Comparison of ENCODE assay signal across 15 cellular contexts in genomic region chr11:57180141-57180561, GRCh38. TPM values are rescaled to one million over a fixed set of nuclear protein-coding genes. Genes with fewer than 3 reads are reported as not detected.
A peak's percentile ranks its signal among the peaks of the same experiment; 100 is the strongest.
DNase-seq lines count a peak whose midpoint lies in the region; ATAC-seq and TF ChIP-seq lines count a peak whose summit lies in the region.
"Had no signal": no experiment of that assay in that cellular context is flagged by ENCODE, and none has a peak within 500 bp of the region (broad histone marks: within the 10 kb centered on the region; RNA-seq: fewer than 3 reads in every experiment).

No MANE protein-coding gene starts in this region.

- no peak for TF ChIP-seq POLR2A in stomach (IDR thresholded peaks at IDR 0.05)

- no peak for TF ChIP-seq EP300 in stomach (IDR thresholded peaks at IDR 0.05)

- H3K27ac ChIP-seq in HUES48 (ENCODE audit: low read depth, low read length) (no peak overlapping the region), stomach (no peak overlapping the region)
- H3K27ac ChIP-seq: pancreas, SJSA1, spleen had no signal

- peak; percentile 36 for DNase-seq in NT2/D1 (ENCODE audit: low read depth, low spot score)
- DNase-seq in posterior cingulate gyrus, result peak in 6 of 10 donors; percentile 18 to 86 (median 57)
- DNase-seq in stomach, result no peak
- no peak for DNase-seq in activated CD4-positive, alpha-beta T cell treated with anti-CD3 and anti-CD28 coated beads for 48 hours
- no peak for DNase-seq in sciatic nerve (ENCODE audit: low spot score)
- DNase-seq: central memory CD4-positive, alpha-beta T cell; effector memory CD8-positive, alpha-beta T cell; MV-4-11; pancreas; spleen had no signal

- peaks cover 9% of the 10 kb centered on the region; the same call in 1 of the 2 replicates for H3K4me1 ChIP-seq in HUES48 (ENCODE audit: control insufficient read depth, insufficient read depth, low read length)
- peaks cover 7% of the 10 kb centered on the region for H3K4me1 ChIP-seq in NT2/D1 (ENCODE audit: insufficient read depth, insufficient read length)
- H3K4me1 ChIP-seq in iPS-15b (ENCODE audit: control insufficient read depth, insufficient read depth, low read length), result peaks cover 5% of the 10 kb centered on the region
- H3K4me1 ChIP-seq in stomach, result peaks cover 0 to 23% (median 7%) of the 10 kb centered on the region in 4 donors
- H3K4me1 ChIP-seq: pancreas, SJSA1 had no signal

- no peak for TF ChIP-seq CTCF in stomach (IDR thresholded peaks at IDR 0.05)

- 11 to 40% (median 28%) methylated on average over 21 of the region's 21 CpGs for WGBS in stomach, 5 donors

- H3K4me3 ChIP-seq in HUES48 (ENCODE audit: low read depth, low read length) (peak overlapping the region; percentile 64), NT2/D1 (ENCODE audit: insufficient read length, low read depth) (peak overlapping the region; percentile 57), iPS-15b (ENCODE audit: low read depth, low read length) (peak overlapping the region; percentile 75), stomach (no peak overlapping the region)
- H3K4me3 ChIP-seq: pancreas, SJSA1, spleen had no signal

- no peaks in the 10 kb centered on the region for H3K36me3 ChIP-seq in HUES48 (ENCODE audit: control insufficient read depth, insufficient read depth, low read length)
- no peaks in the 10 kb centered on the region for H3K36me3 ChIP-seq in NT2/D1 (ENCODE audit: insufficient read depth, insufficient read length, low read length)
- H3K36me3 ChIP-seq in iPS-15b (ENCODE audit: control insufficient read depth, insufficient read depth, low read length), result no peaks in the 10 kb centered on the region
- H3K36me3 ChIP-seq in stomach, result no peaks in the 10 kb centered on the region
- H3K36me3 ChIP-seq: pancreas, SJSA1, spleen had no signal

- ATAC-seq in GM21737 (IDR thresholded peaks at IDR 0.05; ENCODE audit: unreplicated experiment) (no peak), sciatic nerve (no peak)
- ATAC-seq: effector memory CD8-positive, alpha-beta T cell had no signal

- intact Hi-C loops in posterior cingulate gyrus (cut with DNase I), result no loop called here
- intact Hi-C loops in stomach (cut with DNase I; ENCODE audit: low total_unique reads), result no loop called here
- intact Hi-C loops in sciatic nerve (cut with DNase I), result no loop called here

- H3K9me3 ChIP-seq in HUES48 (ENCODE audit: control insufficient read depth, insufficient read depth, low read length) (no peaks in the 10 kb centered on the region), NT2/D1 (ENCODE audit: insufficient read depth, low read length) (no peaks in the 10 kb centered on the region), iPS-15b (ENCODE audit: control insufficient read depth, insufficient read depth, low read length) (no peaks in the 10 kb centered on the region), stomach (no peaks in the 10 kb centered on the region)
- H3K9me3 ChIP-seq: pancreas, SJSA1, spleen had no signal

- H3K27me3 ChIP-seq in HUES48 (ENCODE audit: control insufficient read depth, insufficient read depth, low read length), result peaks cover 34% of the 10 kb centered on the region
- H3K27me3 ChIP-seq in NT2/D1 (ENCODE audit: insufficient read depth, insufficient read length), result peaks cover 31% of the 10 kb centered on the region
- peaks cover 24% of the 10 kb centered on the region for H3K27me3 ChIP-seq in iPS-15b (ENCODE audit: control insufficient read depth, insufficient read depth, low read length)
- H3K27me3 ChIP-seq in stomach, result peaks cover 0 to 39% (median 10%) of the 10 kb centered on the region in 3 donors
- H3K27me3 ChIP-seq: SJSA1 had no signal

- no peak overlapping the region for H3K9ac ChIP-seq in HUES48 (ENCODE audit: low read depth, low read length)
- H3K9ac ChIP-seq in NT2/D1 (ENCODE audit: insufficient read length, low read depth), result peak overlapping the region; percentile 51
- H3K9ac ChIP-seq in iPS-15b (ENCODE audit: low read depth, low read length), result peak overlapping the region; percentile 24

RNA-seq across cellular contexts. Expression of gene LRRC55, which starts 1.6 kb away (rescaled TPM):
- under 1 TPM in 1 of 5 donors, not detected in 4; 0.73 TPM for total RNA-seq in stomach
- under 1 TPM in 1 of 3 donors, not detected in 2; 0.08 TPM for polyA plus RNA-seq in stomach
- total RNA-seq in sciatic nerve, result not detected
- total RNA-seq: mononuclear cell, SJSA1 had no signal

RNA-seq across cellular contexts. Expression of gene APLNR, which starts 56.9 kb away (rescaled TPM):
- total RNA-seq in stomach (10 to 100 TPM in 1 of 5 donors, 1 to 10 TPM in 2, not detected in 2; 2.3 to 12.1 (median 5.1) TPM), sciatic nerve (12.7 TPM)
- 1 to 10 TPM in 1 of 3 donors, under 1 TPM in 2; 0.43 to 1.1 (median 1.00) TPM for polyA plus RNA-seq in stomach
- total RNA-seq: mononuclear cell, SJSA1 had no signal

Comparison
In these comparisons a context has a peak if more than half of its experiments do, and no peak if none do; other contexts are left out.
1. H3K4me3 ChIP-seq: peak in HUES48 (single experiment), NT2/D1 (single experiment) and iPS-15b (single experiment); none in stomach (0 of 4).
2. DNase-seq: peak in NT2/D1 (single experiment) and posterior cingulate gyrus (6 of 10); none in stomach (single experiment), activated CD4-positive, alpha-beta T cell treated with anti-CD3 and anti-CD28 coated beads for 48 hours (single experiment) and sciatic nerve (single experiment).